18 cellular contexts compared by ENCODE assay signal in the genomic region with DNA sequence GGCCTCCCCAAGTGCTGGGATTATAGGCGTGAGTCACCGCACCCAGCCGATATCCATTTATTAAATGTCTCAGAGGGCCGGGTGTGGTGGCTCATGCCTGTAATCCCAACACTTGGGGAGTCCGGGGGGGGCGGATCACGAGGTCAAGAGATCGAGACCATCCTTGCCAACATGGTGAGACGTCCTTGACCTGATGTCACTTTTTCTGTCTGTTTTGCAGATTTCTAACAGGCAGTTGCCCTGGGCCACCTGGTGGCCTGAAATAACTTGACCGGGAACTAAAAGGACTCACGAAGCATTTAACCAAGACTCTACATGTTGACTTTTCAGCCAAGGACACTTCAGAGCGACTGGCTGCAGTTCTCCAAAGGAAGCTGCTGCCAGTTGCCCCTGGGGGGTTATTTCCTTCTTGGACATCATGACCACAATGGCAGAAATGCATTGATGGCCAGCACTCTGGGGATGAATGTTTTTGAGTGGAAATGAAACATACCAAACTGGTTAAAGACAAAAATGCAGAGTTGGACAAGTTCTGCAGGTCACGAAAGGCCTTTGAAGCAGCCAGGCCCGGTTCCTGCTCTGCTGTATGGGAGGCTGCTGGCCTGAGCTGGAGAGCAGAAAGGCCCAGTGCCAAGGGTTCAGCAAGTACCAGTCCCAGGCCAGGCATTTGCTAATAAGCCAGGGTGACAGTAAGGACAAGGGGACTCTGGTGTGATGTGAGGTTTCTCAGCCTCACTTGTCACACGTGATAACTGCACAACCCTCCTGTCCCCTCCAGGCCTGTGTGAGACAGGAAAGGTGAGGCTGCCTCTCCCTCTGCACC. TPM values are rescaled to one million over a fixed set of nuclear protein-coding genes. Genes with fewer than 3 reads are reported as not detected.
DNase-seq lines count a peak whose midpoint lies in the region; ATAC-seq and TF ChIP-seq lines count a peak whose summit lies in the region.
"Had no signal": no experiment of that assay in that cellular context is flagged by ENCODE, and none has a peak within 500 bp of the region (broad histone marks: within the 10 kb centered on the region; RNA-seq: fewer than 3 reads in every experiment).

No MANE protein-coding gene starts in this region.

- H2BK5ac ChIP-seq in neuronal stem cell (ENCODE audit: low read length), result peak overlapping the region; percentile 84

- no peaks in the 10 kb centered on the region for H3K4me1 Mint-ChIP-seq in GM23338
- H3K4me1 Mint-ChIP-seq in activated CD4-positive, alpha-beta T cell treated with anti-CD3 and anti-CD28 coated beads for 36 hours, result no peaks in the 10 kb centered on the region

- no peak overlapping the region for H4K91ac ChIP-seq in neuronal stem cell (ENCODE audit: low read depth, low read length, poor library complexity)

- TF ChIP-seq POLR2A in gastroesophageal sphincter (IDR thresholded peaks at IDR 0.05) (no peak), esophagus muscularis mucosa (IDR thresholded peaks at IDR 0.05; ENCODE audit: low read depth) (no peak)

- DNase-seq in GM23338 (ENCODE audit: low spot score), result peak; percentile 64
- DNase-seq in RPMI7951 (ENCODE audit: low read depth), result peak; percentile 33
- no peak for DNase-seq in fibroblast of villous mesenchyme (ENCODE audit: low read depth)
- no peak for DNase-seq in neuronal stem cell (ENCODE audit: low spot score)
- no peak for DNase-seq in esophagus muscularis mucosa (ENCODE audit: extremely low spot score)
- DNase-seq in activated CD4-positive, alpha-beta T cell treated with anti-CD3 and anti-CD28 coated beads for 36 hours, result no peak
- no peak for DNase-seq in NCI-H524 (lab: John Stamatoyannopoulos, UW)
- DNase-seq: CD4-positive, alpha-beta memory T cell; colonic mucosa; GF-D8; islet precursor cell; KG1; NCI-H2029; small intestine had no signal

- ATAC-seq in GM23338 (no peak; the same call in 1 of the 3 replicates), gastroesophageal sphincter (no peak)
- no peak for ATAC-seq in activated CD4-positive, alpha-beta T cell treated with anti-CD3 and anti-CD28 coated beads for 36 hours

- H3K9ac ChIP-seq in neuronal stem cell (ENCODE audit: low read depth, low read length, poor library complexity), result no peak overlapping the region

- no peak overlapping the region for H3K18ac ChIP-seq in neuronal stem cell (ENCODE audit: low read length)

- H3K9me3 ChIP-seq in neuronal stem cell (replicated peaks in 1 of 2; ENCODE audit: control insufficient read depth in 2 of 2, insufficient read depth in 1 of 2, low read depth in 1 of 2, low read length in 2 of 2), result no peaks in the 10 kb centered on the region
- H3K9me3 ChIP-seq in gastroesophageal sphincter, result no peaks in the 10 kb centered on the region
- no peaks in the 10 kb centered on the region for H3K9me3 ChIP-seq in esophagus muscularis mucosa
- H3K9me3 ChIP-seq: colonic mucosa had no signal

- H2BK15ac ChIP-seq in neuronal stem cell (ENCODE audit: low read length), result no peak overlapping the region

- H3K14ac ChIP-seq in neuronal stem cell (ENCODE audit: low read length), result no peak overlapping the region

- H3K4me3 ChIP-seq in GM23338 (no peak overlapping the region), fibroblast of villous mesenchyme (ENCODE audit: low read depth, low read length) (no peak overlapping the region), neuronal stem cell (ENCODE audit: low read length in 2 of 2) (peak overlapping the region in 1 of 2 donors; percentile 23), gastroesophageal sphincter (no peak overlapping the region), esophagus muscularis mucosa (no peak overlapping the region)
- H3K4me3 ChIP-seq: colonic mucosa had no signal

- H3K9me2 ChIP-seq in GM23338 (ENCODE audit: insufficient read depth), result no peaks in the 10 kb centered on the region

- H3K36me3 Mint-ChIP-seq in GM23338 (ENCODE audit: low read depth), result no peaks in the 10 kb centered on the region
- H3K36me3 Mint-ChIP-seq in activated CD4-positive, alpha-beta T cell treated with anti-CD3 and anti-CD28 coated beads for 36 hours (ENCODE audit: low read depth), result no peaks in the 10 kb centered on the region
- H3K36me3 Mint-ChIP-seq: activated naive CD8-positive, alpha-beta T cell had no signal

- peaks cover 1% of the 10 kb centered on the region for H3K79me1 ChIP-seq in neuronal stem cell (ENCODE audit: low read depth, low read length)

- no peak overlapping the region for H4K8ac ChIP-seq in neuronal stem cell (ENCODE audit: low read depth, low read length)

- H3K4me3 Mint-ChIP-seq in GM23338, result no peak overlapping the region
- no peak overlapping the region for H3K4me3 Mint-ChIP-seq in activated CD4-positive, alpha-beta T cell treated with anti-CD3 and anti-CD28 coated beads for 36 hours
- H3K4me3 Mint-ChIP-seq: activated naive CD8-positive, alpha-beta T cell; CD4-positive, alpha-beta memory T cell had no signal

- POLR2A ChIA-PET in activated CD4-positive, alpha-beta T cell treated with anti-CD3 and anti-CD28 coated beads for 36 hours (lab: Charles Lee), result interaction anchor here (0.6 kb wide), 1 partner anchor 38 kb away, joined by 3 read pairs; no protein-coding TSS in a partner anchor

- no peak overlapping the region for H3K27ac Mint-ChIP-seq in GM23338
- H3K27ac Mint-ChIP-seq in activated CD4-positive, alpha-beta T cell treated with anti-CD3 and anti-CD28 coated beads for 36 hours, result no peak overlapping the region
- H3K27ac Mint-ChIP-seq: activated naive CD8-positive, alpha-beta T cell; CD4-positive, alpha-beta memory T cell had no signal

- H3K4me1 ChIP-seq in GM23338 (ENCODE audit: insufficient read depth) (no peaks in the 10 kb centered on the region), neuronal stem cell (ENCODE audit: control insufficient read depth in 2 of 2, insufficient read depth in 1 of 2, low read depth in 1 of 2, low read length in 2 of 2) (no peaks in the 10 kb centered on the region), gastroesophageal sphincter (no peaks in the 10 kb centered on the region), esophagus muscularis mucosa (no peaks in the 10 kb centered on the region)
- H3K4me1 ChIP-seq: colonic mucosa had no signal

- CTCF ChIA-PET in activated CD4-positive, alpha-beta T cell treated with anti-CD3 and anti-CD28 coated beads for 36 hours (lab: Charles Lee), result no interaction called here

- no peak overlapping the region for H3K23ac ChIP-seq in neuronal stem cell (ENCODE audit: low read depth, low read length, poor library complexity)

- no peak for TF ChIP-seq EP300 in gastroesophageal sphincter (IDR thresholded peaks at IDR 0.05)
- no peak for TF ChIP-seq EP300 in esophagus muscularis mucosa (IDR thresholded peaks at IDR 0.05)

- H3K4me2 ChIP-seq in GM23338 (no peak overlapping the region), neuronal stem cell (ENCODE audit: insufficient read depth, low read length, poor library complexity, severe bottlenecking) (no peak overlapping the region)

- H3K79me2 ChIP-seq in GM23338 (replicated peaks; ENCODE audit: insufficient read depth), result no peaks in the 10 kb centered on the region

- 0 out of 2 replicates have a peak, but pooled peaks cover under 1% of the 10 kb centered on the region for H3F3A ChIP-seq in GM23338 (replicated peaks; ENCODE audit: low read depth)

- intact Hi-C loops in esophagus muscularis mucosa (cut with DNase I), result no loop called here
- intact Hi-C loops in activated CD4-positive, alpha-beta T cell treated with anti-CD3 and anti-CD28 coated beads for 36 hours (cut with DNase I, micrococcal nuclease), result no loop called here

- no peak overlapping the region for H2BK120ac ChIP-seq in neuronal stem cell (ENCODE audit: low read depth, low read length)

- H3K36me3 ChIP-seq in GM23338 (ENCODE audit: insufficient read depth) (no peaks in the 10 kb centered on the region), neuronal stem cell (replicated peaks in 1 of 2; ENCODE audit: control insufficient read depth in 2 of 2, insufficient read depth in 2 of 2, low read length in 2 of 2) (peaks cover 3 to 8% of the 10 kb centered on the region in 2 donors), gastroesophageal sphincter (peaks cover 0 to 6% of the 10 kb centered on the region in 2 donors), esophagus muscularis mucosa (peaks cover 0 to 7% (median 0%) of the 10 kb centered on the region in 4 donors)
- H3K36me3 ChIP-seq: colonic mucosa had no signal

- no peaks in the 10 kb centered on the region for H4K20me1 ChIP-seq in GM23338 (replicated peaks; ENCODE audit: insufficient read depth)

- H2BK12ac ChIP-seq in neuronal stem cell (ENCODE audit: low read length), result no peak overlapping the region

- H3K27ac ChIP-seq in GM23338 (ENCODE audit: low read depth), result no peak overlapping the region
- no peak overlapping the region for H3K27ac ChIP-seq in neuronal stem cell (replicated peaks; ENCODE audit: low read length)
- H3K27ac ChIP-seq in gastroesophageal sphincter, result no peak overlapping the region
- H3K27ac ChIP-seq in esophagus muscularis mucosa (replicated peaks in 1 of 4), result no peak overlapping the region
- H3K27ac ChIP-seq: colonic mucosa had no signal

- H3K27me3 Mint-ChIP-seq in GM23338 (ENCODE audit: insufficient read depth, low read depth, poor library complexity), result peaks cover 4% of the 10 kb centered on the region
- H3K27me3 Mint-ChIP-seq in activated CD4-positive, alpha-beta T cell treated with anti-CD3 and anti-CD28 coated beads for 36 hours, result no peaks in the 10 kb centered on the region
- H3K27me3 Mint-ChIP-seq: activated naive CD8-positive, alpha-beta T cell; CD4-positive, alpha-beta memory T cell had no signal

- H3K4ac ChIP-seq in neuronal stem cell (ENCODE audit: low read length), result no peak overlapping the region

- H3K9me3 Mint-ChIP-seq in GM23338, result no peaks in the 10 kb centered on the region
- H3K9me3 Mint-ChIP-seq in activated CD4-positive, alpha-beta T cell treated with anti-CD3 and anti-CD28 coated beads for 36 hours (ENCODE audit: low read depth), result no peaks in the 10 kb centered on the region
- H3K9me3 Mint-ChIP-seq: CD4-positive, alpha-beta memory T cell had no signal

- H2AFZ ChIP-seq in GM23338 (no peak overlapping the region), neuronal stem cell (ENCODE audit: low read length) (no peak overlapping the region)

- no peak overlapping the region for H2AK5ac ChIP-seq in neuronal stem cell (ENCODE audit: low read depth, low read length)

- H3K27me3 ChIP-seq in GM23338 (ENCODE audit: insufficient read depth) (no peaks in the 10 kb centered on the region), neuronal stem cell (ENCODE audit: control insufficient read depth in 3 of 3, insufficient read depth in 3 of 3, low read depth in 1 of 3, low read length in 3 of 3) (no peaks in the 10 kb centered on the region), gastroesophageal sphincter (peaks cover 7% of the 10 kb centered on the region), esophagus muscularis mucosa (peaks cover 0 to 10% (median 0%) of the 10 kb centered on the region in 4 donors)
- H3K27me3 ChIP-seq: colonic mucosa had no signal

- peak; percentile 49 for TF ChIP-seq CTCF in GM23338 (conservative IDR thresholded peaks at IDR 0.05; ENCODE audit: low read depth in 2 of 2)
- peak; percentile 15 for TF ChIP-seq CTCF in fibroblast of villous mesenchyme (IDR thresholded peaks at IDR 0.05; ENCODE audit: insufficient read depth, low read depth, low read length)
- no peak for TF ChIP-seq CTCF in gastroesophageal sphincter (IDR thresholded peaks at IDR 0.05)
- TF ChIP-seq CTCF in esophagus muscularis mucosa (IDR thresholded peaks at IDR 0.05), result no peak

- WGBS in neuronal stem cell (ENCODE audit: extremely low coverage in 2 of 2, insufficient read length in 2 of 2, insufficient replicate concordance in 1 of 2), 2 donors, result no CpG with 5 or more reads among the region's 15 CpGs
- 60 to 80% methylated on average over 2 to 7 of the region's 15 CpGs for WGBS in gastroesophageal sphincter (ENCODE audit: low coverage in 1 of 2), 2 donors
- WGBS in esophagus muscularis mucosa, result 79% methylated on average over 15 of the region's 15 CpGs

RNA-seq across cellular contexts. Expression of gene ZNF837, which starts 8.3 kb away (rescaled TPM):
- total RNA-seq in GM23338 (2014; rRNA removed; shearing (Covaris generic)), result 11.0 and 11.3 TPM in 2 replicates
- polyA plus RNA-seq in GM23338 (2016; fragmentation: Nextera tagmentation; extraction: Ambion mirVana), result 2.2 and 3.1 TPM in 2 replicates
- total RNA-seq in RPMI7951 (2014; rRNA removed; shearing (Covaris generic)), result 1.1 and 1.8 TPM in 2 replicates
- total RNA-seq in fibroblast of villous mesenchyme, result 1.7 and 2.9 TPM in 2 replicates
- 3.1 TPM for polyA plus RNA-seq in neuronal stem cell (2013, experiment 1 of 2)
- 3.2 TPM for polyA plus RNA-seq in neuronal stem cell (2013, experiment 2 of 2)
- total RNA-seq in gastroesophageal sphincter, result 1 to 10 TPM in 3 of 4 donors, under 1 TPM in 1; 0.99 to 3.7 (median 2.4) TPM
- total RNA-seq in esophagus muscularis mucosa, result 1 to 10 TPM; 1.5 to 3.7 (median 2.1) TPM
- total RNA-seq in activated CD4-positive, alpha-beta T cell treated with anti-CD3 and anti-CD28 coated beads for 36 hours, result 1 to 10 TPM; 2.0 to 2.5 TPM

RNA-seq across cellular contexts. Expression of gene ZNF497, which starts 10.0 kb away (rescaled TPM):
- total RNA-seq in GM23338 (2014; rRNA removed; shearing (Covaris generic)), result 1.0 and 2.0 TPM in 2 replicates
- polyA plus RNA-seq in GM23338 (2016; fragmentation: Nextera tagmentation; extraction: Ambion mirVana), result 0.44 and 0.61 TPM in 2 replicates
- 0.12 and 0.29 TPM in 2 replicates for total RNA-seq in RPMI7951 (2014; rRNA removed; shearing (Covaris generic))
- total RNA-seq in fibroblast of villous mesenchyme (0.32 and 0.86 TPM in 2 replicates), gastroesophageal sphincter (1 to 10 TPM in 3 of 4 donors, under 1 TPM in 1; 0.77 to 2.2 (median 1.6) TPM), esophagus muscularis mucosa (1 to 10 TPM in 1 of 4 donors, under 1 TPM in 3; 0.42 to 1.1 (median 0.92) TPM)
- polyA plus RNA-seq in neuronal stem cell (2013, experiment 1 of 2), result 2.1 TPM
- polyA plus RNA-seq in neuronal stem cell (2013, experiment 2 of 2), result 2.1 TPM
- 1 to 10 TPM; 1.1 to 1.5 TPM for total RNA-seq in activated CD4-positive, alpha-beta T cell treated with anti-CD3 and anti-CD28 coated beads for 36 hours

RNA-seq across cellular contexts. Expression of gene RPS5, which starts 14.5 kb away (rescaled TPM):
- total RNA-seq in GM23338 (2014; rRNA removed; shearing (Covaris generic)), result 2,020 and 2,111 TPM in 2 replicates
- 734 and 753 TPM in 2 replicates for polyA plus RNA-seq in GM23338 (2016; fragmentation: Nextera tagmentation; extraction: Ambion mirVana)
- 2,560 and 2,715 TPM in 2 replicates for total RNA-seq in RPMI7951 (2014; rRNA removed; shearing (Covaris generic))
- total RNA-seq in fibroblast of villous mesenchyme (1,142 and 1,183 TPM in 2 replicates), gastroesophageal sphincter (1,000 to 10,000 TPM in 3 of 4 donors, 100 to 1,000 TPM in 1; 841 to 2,040 (median 1,635) TPM), esophagus muscularis mucosa (1,000 to 10,000 TPM; 1,137 to 2,200 (median 1,582) TPM)
- 1,502 TPM for polyA plus RNA-seq in neuronal stem cell (2013, experiment 1 of 2)
- 1,437 TPM for polyA plus RNA-seq in neuronal stem cell (2013, experiment 2 of 2)
- total RNA-seq in activated CD4-positive, alpha-beta T cell treated with anti-CD3 and anti-CD28 coated beads for 36 hours, result 1,000 to 10,000 TPM; 1,234 to 1,535 TPM

RNA-seq across cellular contexts. Expression of gene A1BG, which starts 19.2 kb away (rescaled TPM):
- total RNA-seq in GM23338 (2014; rRNA removed; shearing (Covaris generic)), result 6.5 and 17.7 TPM in 2 replicates
- polyA plus RNA-seq in GM23338 (2016; fragmentation: Nextera tagmentation; extraction: Ambion mirVana), result 43.5 and 50.5 TPM in 2 replicates
- 64.4 and 111 TPM in 2 replicates for total RNA-seq in RPMI7951 (2014; rRNA removed; shearing (Covaris generic))
- total RNA-seq in fibroblast of villous mesenchyme, result 1.3 TPM in 2 replicates
- 35.9 TPM for polyA plus RNA-seq in neuronal stem cell (2013, experiment 1 of 2)
- polyA plus RNA-seq in neuronal stem cell (2013, experiment 2 of 2), result 29.4 TPM
- 10 to 100 TPM in 1 of 4 donors, 1 to 10 TPM in 3; 2.3 to 20.7 (median 7.5) TPM for total RNA-seq in gastroesophageal sphincter
- 10 to 100 TPM in 2 of 4 donors, 1 to 10 TPM in 1, under 1 TPM in 1; 0.83 to 12.1 (median 9.5) TPM for total RNA-seq in esophagus muscularis mucosa
- total RNA-seq in activated CD4-positive, alpha-beta T cell treated with anti-CD3 and anti-CD28 coated beads for 36 hours, result 1 to 10 TPM; 2.9 to 4.7 TPM

RNA-seq across cellular contexts. Expression of gene RNF225, which starts 22.9 kb away (rescaled TPM):
- 0.87 TPM in 1 of 2 replicates, not detected in the other for total RNA-seq in GM23338 (2014; rRNA removed; shearing (Covaris generic))
- polyA plus RNA-seq in GM23338 (2016; fragmentation: Nextera tagmentation; extraction: Ambion mirVana), result not detected in 2 replicates
- total RNA-seq in RPMI7951 (2014; rRNA removed; shearing (Covaris generic)), result not detected in 2 replicates
- total RNA-seq in fibroblast of villous mesenchyme (under 0.01 TPM in 1 of 2 replicates, not detected in the other), gastroesophageal sphincter (1 to 10 TPM in 1 of 4 donors, not detected in 3; 1.5 TPM), esophagus muscularis mucosa (not detected)
- not detected for polyA plus RNA-seq in neuronal stem cell (2013, experiment 1 of 2)
- 0.08 TPM for polyA plus RNA-seq in neuronal stem cell (2013, experiment 2 of 2)
- total RNA-seq in activated CD4-positive, alpha-beta T cell treated with anti-CD3 and anti-CD28 coated beads for 36 hours, result under 1 TPM; 0.25 to 0.56 TPM
- total RNA-seq: colonic mucosa had no signal
- polyA plus RNA-seq: CD4-positive, alpha-beta memory T cell; neural cell; small intestine; thymus had no signal

Comparison
In these comparisons a context has a peak if more than half of its experiments do, and no peak if none do; other contexts are left out.
1. DNase-seq: peak in GM23338 (single experiment) and RPMI7951 (single experiment); none in fibroblast of villous mesenchyme (single experiment), neuronal stem cell (single experiment), esophagus muscularis mucosa (single experiment), activated CD4-positive, alpha-beta T cell treated with anti-CD3 and anti-CD28 coated beads for 36 hours (single experiment) and NCI-H524 (0 of 2).
2. CTCF ChIP-seq: peak in GM23338 (2 of 2) and fibroblast of villous mesenchyme (single experiment); none in gastroesophageal sphincter (0 of 4) and esophagus muscularis mucosa (0 of 3).